1 cellular context compared by ENCODE assay signal in the genomic region with DNA sequence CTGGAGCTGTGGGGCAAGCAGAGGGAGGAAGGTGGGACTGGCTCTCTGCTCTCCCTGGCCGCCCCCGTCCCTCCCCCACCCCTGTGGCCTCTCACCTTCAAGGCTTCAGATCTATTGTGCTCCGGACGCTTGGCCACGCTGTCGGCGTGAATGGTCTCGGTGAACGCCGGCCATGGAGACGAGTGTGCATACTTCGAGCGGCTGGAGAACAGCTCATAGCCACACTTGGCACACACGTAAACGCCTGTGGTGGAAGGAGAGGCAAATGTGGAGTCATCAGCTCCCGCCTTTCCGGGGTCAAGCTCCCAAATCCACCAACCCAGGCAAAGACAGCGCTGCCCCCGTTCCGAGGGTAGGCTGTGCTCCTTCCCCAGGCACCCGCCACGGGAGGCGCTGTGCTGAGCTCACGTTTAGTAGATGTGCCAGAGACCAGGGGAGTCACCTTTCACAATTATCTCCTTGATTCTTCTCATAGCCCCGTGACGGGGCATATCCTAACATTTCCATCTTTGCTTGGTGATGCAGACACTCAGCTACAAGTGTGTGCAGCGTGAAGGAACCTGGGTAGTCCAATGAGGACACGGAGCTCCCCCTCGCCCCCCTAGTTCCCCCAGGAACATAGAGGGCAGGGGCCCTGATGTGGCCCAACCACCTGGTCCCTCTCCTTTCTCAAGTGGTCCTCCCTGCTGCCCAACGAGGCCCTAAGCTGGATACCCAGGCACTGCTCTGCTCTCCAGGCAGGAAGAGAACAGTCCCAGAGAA.
TF ChIP-seq lines count a peak whose summit lies in the region.

No MANE protein-coding gene starts in this region.

TF ChIP-seq in HepG2, 621 proteins besides CTCF, POLR2A, EP300 and RAD21 (continued from another document and continues in another):
- TF ChIP-seq, protein P1, sequence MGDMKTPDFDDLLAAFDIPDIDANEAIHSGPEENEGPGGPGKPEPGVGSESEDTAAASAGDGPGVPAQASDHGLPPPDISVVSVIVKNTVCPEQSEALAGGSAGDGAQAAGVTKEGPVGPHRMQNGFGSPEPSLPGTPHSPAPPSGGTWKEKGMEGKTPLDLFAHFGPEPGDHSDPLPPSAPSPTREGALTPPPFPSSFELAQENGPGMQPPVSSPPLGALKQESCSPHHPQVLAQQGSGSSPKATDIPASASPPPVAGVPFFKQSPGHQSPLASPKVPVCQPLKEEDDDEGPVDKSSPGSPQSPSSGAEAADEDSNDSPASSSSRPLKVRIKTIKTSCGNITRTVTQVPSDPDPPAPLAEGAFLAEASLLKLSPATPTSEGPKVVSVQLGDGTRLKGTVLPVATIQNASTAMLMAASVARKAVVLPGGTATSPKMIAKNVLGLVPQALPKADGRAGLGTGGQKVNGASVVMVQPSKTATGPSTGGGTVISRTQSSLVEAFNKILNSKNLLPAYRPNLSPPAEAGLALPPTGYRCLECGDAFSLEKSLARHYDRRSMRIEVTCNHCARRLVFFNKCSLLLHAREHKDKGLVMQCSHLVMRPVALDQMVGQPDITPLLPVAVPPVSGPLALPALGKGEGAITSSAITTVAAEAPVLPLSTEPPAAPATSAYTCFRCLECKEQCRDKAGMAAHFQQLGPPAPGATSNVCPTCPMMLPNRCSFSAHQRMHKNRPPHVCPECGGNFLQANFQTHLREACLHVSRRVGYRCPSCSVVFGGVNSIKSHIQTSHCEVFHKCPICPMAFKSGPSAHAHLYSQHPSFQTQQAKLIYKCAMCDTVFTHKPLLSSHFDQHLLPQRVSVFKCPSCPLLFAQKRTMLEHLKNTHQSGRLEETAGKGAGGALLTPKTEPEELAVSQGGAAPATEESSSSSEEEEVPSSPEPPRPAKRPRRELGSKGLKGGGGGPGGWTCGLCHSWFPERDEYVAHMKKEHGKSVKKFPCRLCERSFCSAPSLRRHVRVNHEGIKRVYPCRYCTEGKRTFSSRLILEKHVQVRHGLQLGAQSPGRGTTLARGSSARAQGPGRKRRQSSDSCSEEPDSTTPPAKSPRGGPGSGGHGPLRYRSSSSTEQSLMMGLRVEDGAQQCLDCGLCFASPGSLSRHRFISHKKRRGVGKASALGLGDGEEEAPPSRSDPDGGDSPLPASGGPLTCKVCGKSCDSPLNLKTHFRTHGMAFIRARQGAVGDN (CRISPR knock-in tag; IDR thresholded peaks at IDR 0.05): peak; percentile 51
- TF ChIP-seq ZNF660 (CRISPR knock-in tag; IDR thresholded peaks at IDR 0.05; ENCODE audit: borderline replicate concordance, low read depth): no peak
- TF ChIP-seq ZNF451 (CRISPR knock-in tag; IDR thresholded peaks at IDR 0.05): peak; percentile 57; the same call in 1 of the 2 replicates
- TF ChIP-seq EEA1 (CRISPR knock-in tag; IDR thresholded peaks at IDR 0.05; ENCODE audit: borderline replicate concordance): no peak
- TF ChIP-seq, protein P2, sequence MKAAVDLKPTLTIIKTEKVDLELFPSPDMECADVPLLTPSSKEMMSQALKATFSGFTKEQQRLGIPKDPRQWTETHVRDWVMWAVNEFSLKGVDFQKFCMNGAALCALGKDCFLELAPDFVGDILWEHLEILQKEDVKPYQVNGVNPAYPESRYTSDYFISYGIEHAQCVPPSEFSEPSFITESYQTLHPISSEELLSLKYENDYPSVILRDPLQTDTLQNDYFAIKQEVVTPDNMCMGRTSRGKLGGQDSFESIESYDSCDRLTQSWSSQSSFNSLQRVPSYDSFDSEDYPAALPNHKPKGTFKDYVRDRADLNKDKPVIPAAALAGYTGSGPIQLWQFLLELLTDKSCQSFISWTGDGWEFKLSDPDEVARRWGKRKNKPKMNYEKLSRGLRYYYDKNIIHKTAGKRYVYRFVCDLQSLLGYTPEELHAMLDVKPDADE (CRISPR knock-in tag; IDR thresholded peaks at IDR 0.05): no peak
- TF ChIP-seq ZNF138 (CRISPR knock-in tag; IDR thresholded peaks at IDR 0.05; ENCODE audit: low read depth): 0 out of 2 replicates have a peak, but pooled peaks have one; percentile 25
- TF ChIP-seq, protein P3, sequence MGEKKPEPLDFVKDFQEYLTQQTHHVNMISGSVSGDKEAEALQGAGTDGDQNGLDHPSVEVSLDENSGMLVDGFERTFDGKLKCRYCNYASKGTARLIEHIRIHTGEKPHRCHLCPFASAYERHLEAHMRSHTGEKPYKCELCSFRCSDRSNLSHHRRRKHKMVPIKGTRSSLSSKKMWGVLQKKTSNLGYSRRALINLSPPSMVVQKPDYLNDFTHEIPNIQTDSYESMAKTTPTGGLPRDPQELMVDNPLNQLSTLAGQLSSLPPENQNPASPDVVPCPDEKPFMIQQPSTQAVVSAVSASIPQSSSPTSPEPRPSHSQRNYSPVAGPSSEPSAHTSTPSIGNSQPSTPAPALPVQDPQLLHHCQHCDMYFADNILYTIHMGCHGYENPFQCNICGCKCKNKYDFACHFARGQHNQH (CRISPR knock-in tag; IDR thresholded peaks at IDR 0.05): 0 out of 2 replicates have a peak, but pooled peaks have one; percentile 4
- TF ChIP-seq PCBP1 (IDR thresholded peaks at IDR 0.05; ENCODE audit: borderline replicate concordance, low read depth, low read length): 0 out of 2 replicates have a peak, but pooled peaks have one; percentile 4
- TF ChIP-seq MED8 (CRISPR knock-in tag; IDR thresholded peaks at IDR 0.05; ENCODE audit: insufficient replicate concordance): peak; percentile 13
- peak; percentile 88 for TF ChIP-seq BHLHE40 (IDR thresholded peaks at IDR 0.05; ENCODE audit: low read length)
- no peak for TF ChIP-seq MATR3 (CRISPR knock-in tag; IDR thresholded peaks at IDR 0.05)
- no peak for TF ChIP-seq ZNF83 (CRISPR knock-in tag; IDR thresholded peaks at IDR 0.05; ENCODE audit: borderline replicate concordance)
- peak; percentile 49 for TF ChIP-seq YY1 (IDR thresholded peaks at IDR 0.05; ENCODE audit: insufficient read depth, insufficient replicate concordance, low read depth, low read length)
- 0 out of 2 replicates have a peak, but pooled peaks have one; percentile 8 for TF ChIP-seq AKAP8 (CRISPR knock-in tag; IDR thresholded peaks at IDR 0.05)
- TF ChIP-seq ATM (IDR thresholded peaks at IDR 0.05; ENCODE audit: borderline replicate concordance): no peak
- peak; percentile 32; the same call in 1 of the 2 replicates for TF ChIP-seq NFYC (CRISPR knock-in tag; IDR thresholded peaks at IDR 0.05)
- no peak for TF ChIP-seq HNRNPK (IDR thresholded peaks at IDR 0.05; ENCODE audit: low read depth, low read length, poor library complexity, severe bottlenecking)
- TF ChIP-seq, protein P4, sequence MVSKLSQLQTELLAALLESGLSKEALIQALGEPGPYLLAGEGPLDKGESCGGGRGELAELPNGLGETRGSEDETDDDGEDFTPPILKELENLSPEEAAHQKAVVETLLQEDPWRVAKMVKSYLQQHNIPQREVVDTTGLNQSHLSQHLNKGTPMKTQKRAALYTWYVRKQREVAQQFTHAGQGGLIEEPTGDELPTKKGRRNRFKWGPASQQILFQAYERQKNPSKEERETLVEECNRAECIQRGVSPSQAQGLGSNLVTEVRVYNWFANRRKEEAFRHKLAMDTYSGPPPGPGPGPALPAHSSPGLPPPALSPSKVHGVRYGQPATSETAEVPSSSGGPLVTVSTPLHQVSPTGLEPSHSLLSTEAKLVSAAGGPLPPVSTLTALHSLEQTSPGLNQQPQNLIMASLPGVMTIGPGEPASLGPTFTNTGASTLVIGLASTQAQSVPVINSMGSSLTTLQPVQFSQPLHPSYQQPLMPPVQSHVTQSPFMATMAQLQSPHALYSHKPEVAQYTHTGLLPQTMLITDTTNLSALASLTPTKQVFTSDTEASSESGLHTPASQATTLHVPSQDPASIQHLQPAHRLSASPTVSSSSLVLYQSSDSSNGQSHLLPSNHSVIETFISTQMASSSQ (IDR thresholded peaks at IDR 0.05; ENCODE audit: low read depth): no peak
- TF ChIP-seq, protein P4 (CRISPR knock-in tag; IDR thresholded peaks at IDR 0.05; ENCODE audit: borderline replicate concordance): no peak
- no peak for TF ChIP-seq SOX6 (IDR thresholded peaks at IDR 0.05)
- TF ChIP-seq SOX6 (CRISPR knock-in tag; IDR thresholded peaks at IDR 0.05): no peak
- no peak for TF ChIP-seq MEF2D (CRISPR knock-in tag; IDR thresholded peaks at IDR 0.05)
- peak; percentile 43; the same call in 1 of the 2 replicates for TF ChIP-seq SALL1 (CRISPR knock-in tag; IDR thresholded peaks at IDR 0.05)
- no peak for TF ChIP-seq ZNF501 (CRISPR knock-in tag; IDR thresholded peaks at IDR 0.05)
- peak; percentile 22; the same call in 1 of the 2 replicates for TF ChIP-seq THAP11 (CRISPR knock-in tag; IDR thresholded peaks at IDR 0.05)
- TF ChIP-seq RELA (CRISPR knock-in tag; IDR thresholded peaks at IDR 0.05): no peak
- TF ChIP-seq NAIF1 (CRISPR knock-in tag; IDR thresholded peaks at IDR 0.05; ENCODE audit: borderline replicate concordance): no peak
- TF ChIP-seq, protein P5, sequence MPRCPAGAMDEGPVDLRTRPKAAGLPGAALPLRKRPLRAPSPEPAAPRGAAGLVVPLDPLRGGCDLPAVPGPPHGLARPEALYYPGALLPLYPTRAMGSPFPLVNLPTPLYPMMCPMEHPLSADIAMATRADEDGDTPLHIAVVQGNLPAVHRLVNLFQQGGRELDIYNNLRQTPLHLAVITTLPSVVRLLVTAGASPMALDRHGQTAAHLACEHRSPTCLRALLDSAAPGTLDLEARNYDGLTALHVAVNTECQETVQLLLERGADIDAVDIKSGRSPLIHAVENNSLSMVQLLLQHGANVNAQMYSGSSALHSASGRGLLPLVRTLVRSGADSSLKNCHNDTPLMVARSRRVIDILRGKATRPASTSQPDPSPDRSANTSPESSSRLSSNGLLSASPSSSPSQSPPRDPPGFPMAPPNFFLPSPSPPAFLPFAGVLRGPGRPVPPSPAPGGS (CRISPR knock-in tag; IDR thresholded peaks at IDR 0.05): no peak; the same call in 1 of the 2 replicates
- TF ChIP-seq SCMH1 (CRISPR knock-in tag; IDR thresholded peaks at IDR 0.05; ENCODE audit: borderline replicate concordance): no peak
- no peak for TF ChIP-seq ZNF572 (CRISPR knock-in tag; IDR thresholded peaks at IDR 0.05)
- TF ChIP-seq ZNF235 (CRISPR knock-in tag; IDR thresholded peaks at IDR 0.05; ENCODE audit: borderline replicate concordance): no peak
- no peak for TF ChIP-seq GTF2F1 (IDR thresholded peaks at IDR 0.05; ENCODE audit: low read length)
- TF ChIP-seq NR2C2 (CRISPR knock-in tag; IDR thresholded peaks at IDR 0.05; ENCODE audit: borderline replicate concordance): peak; percentile 55; the same call in 1 of the 2 replicates
- TF ChIP-seq HDAC1 (CRISPR knock-in tag; IDR thresholded peaks at IDR 0.05): peak; percentile 11; the same call in 1 of the 2 replicates
- TF ChIP-seq, protein P6, sequence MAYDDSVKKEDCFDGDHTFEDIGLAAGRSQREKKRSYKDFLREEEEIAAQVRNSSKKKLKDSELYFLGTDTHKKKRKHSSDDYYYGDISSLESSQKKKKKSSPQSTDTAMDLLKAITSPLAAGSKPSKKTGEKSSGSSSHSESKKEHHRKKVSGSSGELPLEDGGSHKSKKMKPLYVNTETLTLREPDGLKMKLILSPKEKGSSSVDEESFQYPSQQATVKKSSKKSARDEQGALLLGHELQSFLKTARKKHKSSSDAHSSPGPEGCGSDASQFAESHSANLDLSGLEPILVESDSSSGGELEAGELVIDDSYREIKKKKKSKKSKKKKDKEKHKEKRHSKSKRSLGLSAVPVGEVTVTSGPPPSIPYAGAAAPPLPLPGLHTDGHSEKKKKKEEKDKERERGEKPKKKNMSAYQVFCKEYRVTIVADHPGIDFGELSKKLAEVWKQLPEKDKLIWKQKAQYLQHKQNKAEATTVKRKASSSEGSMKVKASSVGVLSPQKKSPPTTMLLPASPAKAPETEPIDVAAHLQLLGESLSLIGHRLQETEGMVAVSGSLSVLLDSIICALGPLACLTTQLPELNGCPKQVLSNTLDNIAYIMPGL (CRISPR knock-in tag; IDR thresholded peaks at IDR 0.05; ENCODE audit: borderline replicate concordance in 1 of 2, low read depth in 1 of 2): peak in 1 of 2 experiments; percentile 78
- peak; percentile 79 for TF ChIP-seq XRCC5 (optimal IDR thresholded peaks at IDR 0.05; ENCODE audit: low read length)
- 0 out of 2 replicates have a peak, but pooled peaks have one; percentile 32 for TF ChIP-seq ZNF431 (CRISPR knock-in tag; IDR thresholded peaks at IDR 0.05; ENCODE audit: borderline replicate concordance, low read depth)
- no peak for TF ChIP-seq IKZF1 (IDR thresholded peaks at IDR 0.05)
- TF ChIP-seq, protein P7, sequence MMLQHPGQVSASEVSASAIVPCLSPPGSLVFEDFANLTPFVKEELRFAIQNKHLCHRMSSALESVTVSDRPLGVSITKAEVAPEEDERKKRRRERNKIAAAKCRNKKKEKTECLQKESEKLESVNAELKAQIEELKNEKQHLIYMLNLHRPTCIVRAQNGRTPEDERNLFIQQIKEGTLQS (CRISPR knock-in tag; IDR thresholded peaks at IDR 0.05): no peak
- no peak for TF ChIP-seq RBM22 (optimal IDR thresholded peaks at IDR 0.05; ENCODE audit: low read length)
- TF ChIP-seq, protein P8, sequence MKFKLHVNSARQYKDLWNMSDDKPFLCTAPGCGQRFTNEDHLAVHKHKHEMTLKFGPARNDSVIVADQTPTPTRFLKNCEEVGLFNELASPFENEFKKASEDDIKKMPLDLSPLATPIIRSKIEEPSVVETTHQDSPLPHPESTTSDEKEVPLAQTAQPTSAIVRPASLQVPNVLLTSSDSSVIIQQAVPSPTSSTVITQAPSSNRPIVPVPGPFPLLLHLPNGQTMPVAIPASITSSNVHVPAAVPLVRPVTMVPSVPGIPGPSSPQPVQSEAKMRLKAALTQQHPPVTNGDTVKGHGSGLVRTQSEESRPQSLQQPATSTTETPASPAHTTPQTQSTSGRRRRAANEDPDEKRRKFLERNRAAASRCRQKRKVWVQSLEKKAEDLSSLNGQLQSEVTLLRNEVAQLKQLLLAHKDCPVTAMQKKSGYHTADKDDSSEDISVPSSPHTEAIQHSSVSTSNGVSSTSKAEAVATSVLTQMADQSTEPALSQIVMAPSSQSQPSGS (CRISPR knock-in tag; IDR thresholded peaks at IDR 0.05): no peak
- no peak for TF ChIP-seq NFE2L1 (CRISPR knock-in tag; IDR thresholded peaks at IDR 0.05; ENCODE audit: borderline replicate concordance)
- peak; percentile 77 for TF ChIP-seq SSRP1 (CRISPR knock-in tag; IDR thresholded peaks at IDR 0.05)
- peak; percentile 23; the same call in 1 of the 2 replicates for TF ChIP-seq ZNF891 (CRISPR knock-in tag; IDR thresholded peaks at IDR 0.05)
